Comparison of ENCODE assay signal across 1 cellular context in the genomic region with DNA sequence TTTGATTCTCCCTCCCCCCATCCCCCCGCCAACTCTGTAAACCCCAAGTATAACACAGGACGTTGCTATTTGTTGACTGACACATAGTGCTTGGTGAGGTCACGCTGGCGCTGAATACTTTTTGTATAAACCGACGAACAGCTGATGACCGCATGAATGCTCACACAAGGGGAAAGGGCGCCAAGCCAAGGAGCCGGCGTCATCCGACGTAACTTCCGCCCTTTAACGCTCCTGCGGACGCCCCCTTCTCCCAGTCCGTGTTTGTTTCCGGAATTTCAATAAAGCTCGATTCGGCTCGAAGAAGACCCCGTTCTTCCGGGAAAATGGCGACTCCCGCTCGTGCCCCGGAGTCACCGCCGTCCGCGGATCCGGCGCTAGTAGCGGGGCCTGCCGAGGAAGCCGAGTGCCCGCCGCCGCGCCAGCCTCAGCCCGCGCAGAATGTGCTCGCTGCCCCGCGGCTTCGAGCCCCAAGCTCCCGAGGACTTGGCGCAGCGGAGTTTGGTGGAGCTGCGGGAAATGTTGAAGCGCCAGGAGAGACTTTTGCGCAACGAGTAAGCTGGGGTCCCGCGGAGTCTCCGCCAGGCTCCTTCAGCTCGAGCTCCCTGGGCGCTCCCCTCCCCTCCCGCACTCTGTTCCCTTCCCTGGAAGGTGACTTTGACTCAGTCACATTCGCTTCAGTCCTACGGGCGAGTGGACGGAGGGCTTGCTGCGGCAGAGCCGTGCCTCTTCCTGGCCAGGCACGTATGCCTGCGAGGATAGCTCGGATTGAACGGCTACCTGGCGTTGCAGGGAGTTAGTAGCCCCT.
TF ChIP-seq lines count a peak whose summit lies in the region.

A gene (plus strand): TSS at position 310 of the 805 bp plus-strand sequence. CDS start 129 bp downstream, at position 439.

TF ChIP-seq in K562, 482 proteins besides CTCF, POLR2A, EP300 and RAD21 (continued from another document and continues in another):
- TF ChIP-seq, protein P1, sequence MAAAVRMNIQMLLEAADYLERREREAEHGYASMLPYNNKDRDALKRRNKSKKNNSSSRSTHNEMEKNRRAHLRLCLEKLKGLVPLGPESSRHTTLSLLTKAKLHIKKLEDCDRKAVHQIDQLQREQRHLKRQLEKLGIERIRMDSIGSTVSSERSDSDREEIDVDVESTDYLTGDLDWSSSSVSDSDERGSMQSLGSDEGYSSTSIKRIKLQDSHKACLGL (CRISPR knock-in tag; IDR thresholded peaks at IDR 0.05; ENCODE audit: borderline replicate concordance, poor library complexity, severe bottlenecking): peak; percentile 56
- TF ChIP-seq SMAD1 (IDR thresholded peaks at IDR 0.05; ENCODE audit: low read depth, low read length, partially characterized antibody) (peak; percentile 88), MTA3 (IDR thresholded peaks at IDR 0.05; ENCODE audit: borderline replicate concordance) (peak; percentile 83), PCBP2 (IDR thresholded peaks at IDR 0.05; ENCODE audit: low read depth, low read length, poor library complexity, severe bottlenecking) (no peak), JUND (IDR thresholded peaks at IDR 0.05; ENCODE audit: borderline replicate concordance, low read depth, low read length) (peak; percentile 78), JUND (tag; IDR thresholded peaks at IDR 0.05; ENCODE audit: borderline replicate concordance, low read depth, low read length) (peak; percentile 72; the same call in 2 of the 3 replicates), TEAD1 (CRISPR knock-in tag; IDR thresholded peaks at IDR 0.05) (peak in 1 of 2 experiments; percentile 80; a peak in 1 of 4 replicates), YY1 (IDR thresholded peaks at IDR 0.05; ENCODE audit: borderline replicate concordance in 1 of 3, control insufficient read depth in 1 of 3, extremely low read depth in 1 of 3, insufficient read depth in 3 of 3, insufficient read length in 1 of 3, insufficient replicate concordance in 2 of 3, low read depth in 1 of 3, low read length in 2 of 3) (peak; percentile 78 to 98 (median 95)), CHD1 (IDR thresholded peaks at IDR 0.05; ENCODE audit: low read length) (peak; percentile 80), ZKSCAN1 (IDR thresholded peaks at IDR 0.05; ENCODE audit: low read depth, low read length) (peak; percentile 91), NFE2L1 (tag; IDR thresholded peaks at IDR 0.05; ENCODE audit: borderline replicate concordance, low read depth) (no peak), TBP (optimal IDR thresholded peaks at IDR 0.05; ENCODE audit: low read depth, low read length) (peak; percentile 64), RB1 (IDR thresholded peaks at IDR 0.05; ENCODE audit: low read depth) (peak; percentile 90; the same call in 1 of the 2 replicates), ZNF41 (CRISPR knock-in tag; conservative IDR thresholded peaks at IDR 0.05) (no peak), TOE1 (IDR thresholded peaks at IDR 0.05; ENCODE audit: borderline replicate concordance) (no peak), TOE1 (CRISPR knock-in tag; IDR thresholded peaks at IDR 0.05; ENCODE audit: borderline replicate concordance, low read depth) (no peak), MTA2 (IDR thresholded peaks at IDR 0.05; ENCODE audit: low read depth) (no peak), NEUROD1 (IDR thresholded peaks at IDR 0.05; ENCODE audit: borderline replicate concordance, low read depth, low read length, partially characterized antibody) (peak; percentile 43), CBX3 (IDR thresholded peaks at IDR 0.05; ENCODE audit: borderline replicate concordance in 1 of 2, low read length in 2 of 2) (peak in 1 of 2 experiments; percentile 80; a peak in 2 of 3 replicates), NRF1 (conservative IDR thresholded peaks at IDR 0.05 in 1 of 2, IDR thresholded peaks at IDR 0.05 in 1 of 2) (peak; percentile 27 to 44; a peak in 2 of 4 replicates), XRCC5 (IDR thresholded peaks at IDR 0.05; ENCODE audit: low read depth, low read length) (0 out of 2 replicates have a peak, but pooled peaks have one; percentile 70), ZNF274 (IDR thresholded peaks at IDR 0.05; ENCODE audit: borderline replicate concordance, low read depth, low read length) (no peak), SMAD4 (CRISPR knock-in tag; conservative IDR thresholded peaks at IDR 0.05) (peak; percentile 51; the same call in 1 of the 2 replicates), POLR2B (IDR thresholded peaks at IDR 0.05; ENCODE audit: low read depth, partially characterized antibody) (peak; percentile 47), PML (IDR thresholded peaks at IDR 0.05; ENCODE audit: low read length) (peak; percentile 34; the same call in 1 of the 2 replicates), HMGN3 (IDR thresholded peaks at IDR 0.05; ENCODE audit: borderline replicate concordance, extremely low read depth, insufficient read length, low read depth, low read length) (peak; percentile 48), ZNF384 (IDR thresholded peaks at IDR 0.05; ENCODE audit: low read depth, low read length) (peak; percentile 55; the same call in 1 of the 2 replicates), EP400 (IDR thresholded peaks at IDR 0.05) (peak; percentile 92), CHD4 (IDR thresholded peaks at IDR 0.05; ENCODE audit: insufficient read depth, insufficient replicate concordance, low read depth, low read length, poor library complexity, severe bottlenecking) (peak; percentile 32), TAF1 (IDR thresholded peaks at IDR 0.05; ENCODE audit: control insufficient read depth, extremely low read depth, insufficient read depth, low read length, severe bottlenecking) (peak; percentile 86), CBX5 (IDR thresholded peaks at IDR 0.05; ENCODE audit: borderline replicate concordance, low read depth) (no peak)
- TF ChIP-seq, protein P2, sequence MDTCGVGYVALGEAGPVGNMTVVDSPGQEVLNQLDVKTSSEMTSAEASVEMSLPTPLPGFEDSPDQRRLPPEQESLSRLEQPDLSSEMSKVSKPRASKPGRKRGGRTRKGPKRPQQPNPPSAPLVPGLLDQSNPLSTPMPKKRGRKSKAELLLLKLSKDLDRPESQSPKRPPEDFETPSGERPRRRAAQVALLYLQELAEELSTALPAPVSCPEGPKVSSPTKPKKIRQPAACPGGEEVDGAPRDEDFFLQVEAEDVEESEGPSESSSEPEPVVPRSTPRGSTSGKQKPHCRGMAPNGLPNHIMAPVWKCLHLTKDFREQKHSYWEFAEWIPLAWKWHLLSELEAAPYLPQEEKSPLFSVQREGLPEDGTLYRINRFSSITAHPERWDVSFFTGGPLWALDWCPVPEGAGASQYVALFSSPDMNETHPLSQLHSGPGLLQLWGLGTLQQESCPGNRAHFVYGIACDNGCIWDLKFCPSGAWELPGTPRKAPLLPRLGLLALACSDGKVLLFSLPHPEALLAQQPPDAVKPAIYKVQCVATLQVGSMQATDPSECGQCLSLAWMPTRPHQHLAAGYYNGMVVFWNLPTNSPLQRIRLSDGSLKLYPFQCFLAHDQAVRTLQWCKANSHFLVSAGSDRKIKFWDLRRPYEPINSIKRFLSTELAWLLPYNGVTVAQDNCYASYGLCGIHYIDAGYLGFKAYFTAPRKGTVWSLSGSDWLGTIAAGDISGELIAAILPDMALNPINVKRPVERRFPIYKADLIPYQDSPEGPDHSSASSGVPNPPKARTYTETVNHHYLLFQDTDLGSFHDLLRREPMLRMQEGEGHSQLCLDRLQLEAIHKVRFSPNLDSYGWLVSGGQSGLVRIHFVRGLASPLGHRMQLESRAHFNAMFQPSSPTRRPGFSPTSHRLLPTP (IDR thresholded peaks at IDR 0.05; ENCODE audit: borderline replicate concordance, extremely low read depth, insufficient read length): no peak
- TF ChIP-seq, protein P3, sequence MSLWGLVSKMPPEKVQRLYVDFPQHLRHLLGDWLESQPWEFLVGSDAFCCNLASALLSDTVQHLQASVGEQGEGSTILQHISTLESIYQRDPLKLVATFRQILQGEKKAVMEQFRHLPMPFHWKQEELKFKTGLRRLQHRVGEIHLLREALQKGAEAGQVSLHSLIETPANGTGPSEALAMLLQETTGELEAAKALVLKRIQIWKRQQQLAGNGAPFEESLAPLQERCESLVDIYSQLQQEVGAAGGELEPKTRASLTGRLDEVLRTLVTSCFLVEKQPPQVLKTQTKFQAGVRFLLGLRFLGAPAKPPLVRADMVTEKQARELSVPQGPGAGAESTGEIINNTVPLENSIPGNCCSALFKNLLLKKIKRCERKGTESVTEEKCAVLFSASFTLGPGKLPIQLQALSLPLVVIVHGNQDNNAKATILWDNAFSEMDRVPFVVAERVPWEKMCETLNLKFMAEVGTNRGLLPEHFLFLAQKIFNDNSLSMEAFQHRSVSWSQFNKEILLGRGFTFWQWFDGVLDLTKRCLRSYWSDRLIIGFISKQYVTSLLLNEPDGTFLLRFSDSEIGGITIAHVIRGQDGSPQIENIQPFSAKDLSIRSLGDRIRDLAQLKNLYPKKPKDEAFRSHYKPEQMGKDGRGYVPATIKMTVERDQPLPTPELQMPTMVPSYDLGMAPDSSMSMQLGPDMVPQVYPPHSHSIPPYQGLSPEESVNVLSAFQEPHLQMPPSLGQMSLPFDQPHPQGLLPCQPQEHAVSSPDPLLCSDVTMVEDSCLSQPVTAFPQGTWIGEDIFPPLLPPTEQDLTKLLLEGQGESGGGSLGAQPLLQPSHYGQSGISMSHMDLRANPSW (CRISPR knock-in tag; IDR thresholded peaks at IDR 0.05): 0 out of 2 replicates have a peak, but pooled peaks have one; percentile 51
- TF ChIP-seq, protein P4, sequence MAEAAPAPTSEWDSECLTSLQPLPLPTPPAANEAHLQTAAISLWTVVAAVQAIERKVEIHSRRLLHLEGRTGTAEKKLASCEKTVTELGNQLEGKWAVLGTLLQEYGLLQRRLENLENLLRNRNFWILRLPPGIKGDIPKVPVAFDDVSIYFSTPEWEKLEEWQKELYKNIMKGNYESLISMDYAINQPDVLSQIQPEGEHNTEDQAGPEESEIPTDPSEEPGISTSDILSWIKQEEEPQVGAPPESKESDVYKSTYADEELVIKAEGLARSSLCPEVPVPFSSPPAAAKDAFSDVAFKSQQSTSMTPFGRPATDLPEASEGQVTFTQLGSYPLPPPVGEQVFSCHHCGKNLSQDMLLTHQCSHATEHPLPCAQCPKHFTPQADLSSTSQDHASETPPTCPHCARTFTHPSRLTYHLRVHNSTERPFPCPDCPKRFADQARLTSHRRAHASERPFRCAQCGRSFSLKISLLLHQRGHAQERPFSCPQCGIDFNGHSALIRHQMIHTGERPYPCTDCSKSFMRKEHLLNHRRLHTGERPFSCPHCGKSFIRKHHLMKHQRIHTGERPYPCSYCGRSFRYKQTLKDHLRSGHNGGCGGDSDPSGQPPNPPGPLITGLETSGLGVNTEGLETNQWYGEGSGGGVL (CRISPR knock-in tag; IDR thresholded peaks at IDR 0.05): no peak
- TF ChIP-seq, protein P5, sequence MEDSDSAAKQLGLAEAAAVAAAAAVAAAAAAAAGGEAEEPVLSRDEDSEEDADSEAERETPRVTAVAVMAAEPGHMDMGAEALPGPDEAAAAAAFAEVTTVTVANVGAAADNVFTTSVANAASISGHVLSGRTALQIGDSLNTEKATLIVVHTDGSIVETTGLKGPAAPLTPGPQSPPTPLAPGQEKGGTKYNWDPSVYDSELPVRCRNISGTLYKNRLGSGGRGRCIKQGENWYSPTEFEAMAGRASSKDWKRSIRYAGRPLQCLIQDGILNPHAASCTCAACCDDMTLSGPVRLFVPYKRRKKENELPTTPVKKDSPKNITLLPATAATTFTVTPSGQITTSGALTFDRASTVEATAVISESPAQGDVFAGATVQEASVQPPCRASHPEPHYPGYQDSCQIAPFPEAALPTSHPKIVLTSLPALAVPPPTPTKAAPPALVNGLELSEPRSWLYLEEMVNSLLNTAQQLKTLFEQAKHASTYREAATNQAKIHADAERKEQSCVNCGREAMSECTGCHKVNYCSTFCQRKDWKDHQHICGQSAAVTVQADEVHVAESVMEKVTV (CRISPR knock-in tag; IDR thresholded peaks at IDR 0.05): no peak
- TF ChIP-seq, protein P6, sequence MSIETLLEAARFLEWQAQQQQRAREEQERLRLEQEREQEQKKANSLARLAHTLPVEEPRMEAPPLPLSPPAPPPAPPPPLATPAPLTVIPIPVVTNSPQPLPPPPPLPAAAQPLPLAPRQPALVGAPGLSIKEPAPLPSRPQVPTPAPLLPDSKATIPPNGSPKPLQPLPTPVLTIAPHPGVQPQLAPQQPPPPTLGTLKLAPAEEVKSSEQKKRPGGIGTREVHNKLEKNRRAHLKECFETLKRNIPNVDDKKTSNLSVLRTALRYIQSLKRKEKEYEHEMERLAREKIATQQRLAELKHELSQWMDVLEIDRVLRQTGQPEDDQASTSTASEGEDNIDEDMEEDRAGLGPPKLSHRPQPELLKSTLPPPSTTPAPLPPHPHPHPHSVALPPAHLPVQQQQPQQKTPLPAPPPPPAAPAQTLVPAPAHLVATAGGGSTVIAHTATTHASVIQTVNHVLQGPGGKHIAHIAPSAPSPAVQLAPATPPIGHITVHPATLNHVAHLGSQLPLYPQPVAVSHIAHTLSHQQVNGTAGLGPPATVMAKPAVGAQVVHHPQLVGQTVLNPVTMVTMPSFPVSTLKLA (conservative IDR thresholded peaks at IDR 0.05): peak; percentile 77 to 91
- TF ChIP-seq, protein P7, sequence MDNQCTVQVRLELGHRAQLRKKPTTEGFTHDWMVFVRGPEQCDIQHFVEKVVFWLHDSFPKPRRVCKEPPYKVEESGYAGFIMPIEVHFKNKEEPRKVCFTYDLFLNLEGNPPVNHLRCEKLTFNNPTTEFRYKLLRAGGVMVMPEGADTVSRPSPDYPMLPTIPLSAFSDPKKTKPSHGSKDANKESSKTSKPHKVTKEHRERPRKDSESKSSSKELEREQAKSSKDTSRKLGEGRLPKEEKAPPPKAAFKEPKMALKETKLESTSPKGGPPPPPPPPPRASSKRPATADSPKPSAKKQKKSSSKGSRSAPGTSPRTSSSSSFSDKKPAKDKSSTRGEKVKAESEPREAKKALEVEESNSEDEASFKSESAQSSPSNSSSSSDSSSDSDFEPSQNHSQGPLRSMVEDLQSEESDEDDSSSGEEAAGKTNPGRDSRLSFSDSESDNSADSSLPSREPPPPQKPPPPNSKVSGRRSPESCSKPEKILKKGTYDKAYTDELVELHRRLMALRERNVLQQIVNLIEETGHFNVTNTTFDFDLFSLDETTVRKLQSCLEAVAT (IDR thresholded peaks at IDR 0.05): 0 out of 4 replicates have a peak, but pooled peaks of 1 of the 2 experiments have one; percentile 38
- TF ChIP-seq, protein P8, sequence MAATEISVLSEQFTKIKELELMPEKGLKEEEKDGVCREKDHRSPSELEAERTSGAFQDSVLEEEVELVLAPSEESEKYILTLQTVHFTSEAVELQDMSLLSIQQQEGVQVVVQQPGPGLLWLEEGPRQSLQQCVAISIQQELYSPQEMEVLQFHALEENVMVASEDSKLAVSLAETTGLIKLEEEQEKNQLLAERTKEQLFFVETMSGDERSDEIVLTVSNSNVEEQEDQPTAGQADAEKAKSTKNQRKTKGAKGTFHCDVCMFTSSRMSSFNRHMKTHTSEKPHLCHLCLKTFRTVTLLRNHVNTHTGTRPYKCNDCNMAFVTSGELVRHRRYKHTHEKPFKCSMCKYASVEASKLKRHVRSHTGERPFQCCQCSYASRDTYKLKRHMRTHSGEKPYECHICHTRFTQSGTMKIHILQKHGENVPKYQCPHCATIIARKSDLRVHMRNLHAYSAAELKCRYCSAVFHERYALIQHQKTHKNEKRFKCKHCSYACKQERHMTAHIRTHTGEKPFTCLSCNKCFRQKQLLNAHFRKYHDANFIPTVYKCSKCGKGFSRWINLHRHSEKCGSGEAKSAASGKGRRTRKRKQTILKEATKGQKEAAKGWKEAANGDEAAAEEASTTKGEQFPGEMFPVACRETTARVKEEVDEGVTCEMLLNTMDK (IDR thresholded peaks at IDR 0.05; ENCODE audit: borderline replicate concordance, insufficient read depth, low read depth, low read length, poor library complexity, severe bottlenecking): no peak
- TF ChIP-seq, protein P9, sequence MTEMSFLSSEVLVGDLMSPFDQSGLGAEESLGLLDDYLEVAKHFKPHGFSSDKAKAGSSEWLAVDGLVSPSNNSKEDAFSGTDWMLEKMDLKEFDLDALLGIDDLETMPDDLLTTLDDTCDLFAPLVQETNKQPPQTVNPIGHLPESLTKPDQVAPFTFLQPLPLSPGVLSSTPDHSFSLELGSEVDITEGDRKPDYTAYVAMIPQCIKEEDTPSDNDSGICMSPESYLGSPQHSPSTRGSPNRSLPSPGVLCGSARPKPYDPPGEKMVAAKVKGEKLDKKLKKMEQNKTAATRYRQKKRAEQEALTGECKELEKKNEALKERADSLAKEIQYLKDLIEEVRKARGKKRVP (CRISPR knock-in tag; IDR thresholded peaks at IDR 0.05): no peak
